Comparison of ENCODE assay signal across 1 cellular context in the genomic region with DNA sequence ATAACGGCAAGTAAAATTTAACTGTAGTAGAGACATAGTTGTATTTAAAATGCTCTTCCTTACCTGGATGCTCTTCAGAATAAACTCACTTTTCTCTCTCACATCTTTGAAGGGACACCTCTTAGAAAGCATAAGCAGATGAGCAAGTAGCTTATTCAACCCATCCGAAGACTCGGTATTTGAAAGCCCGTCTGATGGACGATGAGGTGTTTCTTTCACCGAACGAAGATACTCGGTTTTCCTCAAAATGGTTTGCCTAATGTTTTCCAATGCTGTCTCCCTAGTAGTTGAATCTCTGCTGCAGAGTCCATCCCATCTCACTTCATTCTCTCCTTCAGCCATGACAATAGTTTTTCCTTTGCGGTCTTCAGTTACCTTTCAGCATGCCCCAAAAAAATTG.
TF ChIP-seq lines count a peak whose summit lies in the region.

No MANE protein-coding gene starts in this region.

TF ChIP-seq in WTC11, 78 proteins besides CTCF, POLR2A, EP300 and RAD21 (continued from another document):
- TF ChIP-seq, protein P1, sequence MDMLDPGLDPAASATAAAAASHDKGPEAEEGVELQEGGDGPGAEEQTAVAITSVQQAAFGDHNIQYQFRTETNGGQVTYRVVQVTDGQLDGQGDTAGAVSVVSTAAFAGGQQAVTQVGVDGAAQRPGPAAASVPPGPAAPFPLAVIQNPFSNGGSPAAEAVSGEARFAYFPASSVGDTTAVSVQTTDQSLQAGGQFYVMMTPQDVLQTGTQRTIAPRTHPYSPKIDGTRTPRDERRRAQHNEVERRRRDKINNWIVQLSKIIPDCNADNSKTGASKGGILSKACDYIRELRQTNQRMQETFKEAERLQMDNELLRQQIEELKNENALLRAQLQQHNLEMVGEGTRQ (CRISPR knock-in tag; IDR thresholded peaks at IDR 0.05) = no peak
- TF ChIP-seq, protein P2, sequence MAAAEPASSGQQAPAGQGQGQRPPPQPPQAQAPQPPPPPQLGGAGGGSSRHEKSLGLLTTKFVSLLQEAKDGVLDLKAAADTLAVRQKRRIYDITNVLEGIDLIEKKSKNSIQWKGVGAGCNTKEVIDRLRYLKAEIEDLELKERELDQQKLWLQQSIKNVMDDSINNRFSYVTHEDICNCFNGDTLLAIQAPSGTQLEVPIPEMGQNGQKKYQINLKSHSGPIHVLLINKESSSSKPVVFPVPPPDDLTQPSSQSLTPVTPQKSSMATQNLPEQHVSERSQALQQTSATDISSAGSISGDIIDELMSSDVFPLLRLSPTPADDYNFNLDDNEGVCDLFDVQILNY (CRISPR knock-in tag; IDR thresholded peaks at IDR 0.05) = no peak
- TF ChIP-seq KAT7 (CRISPR knock-in tag; IDR thresholded peaks at IDR 0.05; ENCODE audit: borderline replicate concordance) (no peak), TCF7 (CRISPR knock-in tag; IDR thresholded peaks at IDR 0.05; ENCODE audit: low read depth) (no peak), MYBL2 (CRISPR knock-in tag; IDR thresholded peaks at IDR 0.05) (no peak), ZNF219 (CRISPR knock-in tag; IDR thresholded peaks at IDR 0.05; ENCODE audit: borderline replicate concordance) (no peak), TP53 (CRISPR knock-in tag; IDR thresholded peaks at IDR 0.05) (no peak), ZNF263 (CRISPR knock-in tag; IDR thresholded peaks at IDR 0.05; ENCODE audit: low read depth) (no peak), ETV6 (CRISPR knock-in tag; IDR thresholded peaks at IDR 0.05) (no peak), ZNF232 (CRISPR knock-in tag; IDR thresholded peaks at IDR 0.05) (no peak), IRF2 (CRISPR knock-in tag; IDR thresholded peaks at IDR 0.05; ENCODE audit: borderline replicate concordance, low read depth) (no peak)
- TF ChIP-seq, protein P3, sequence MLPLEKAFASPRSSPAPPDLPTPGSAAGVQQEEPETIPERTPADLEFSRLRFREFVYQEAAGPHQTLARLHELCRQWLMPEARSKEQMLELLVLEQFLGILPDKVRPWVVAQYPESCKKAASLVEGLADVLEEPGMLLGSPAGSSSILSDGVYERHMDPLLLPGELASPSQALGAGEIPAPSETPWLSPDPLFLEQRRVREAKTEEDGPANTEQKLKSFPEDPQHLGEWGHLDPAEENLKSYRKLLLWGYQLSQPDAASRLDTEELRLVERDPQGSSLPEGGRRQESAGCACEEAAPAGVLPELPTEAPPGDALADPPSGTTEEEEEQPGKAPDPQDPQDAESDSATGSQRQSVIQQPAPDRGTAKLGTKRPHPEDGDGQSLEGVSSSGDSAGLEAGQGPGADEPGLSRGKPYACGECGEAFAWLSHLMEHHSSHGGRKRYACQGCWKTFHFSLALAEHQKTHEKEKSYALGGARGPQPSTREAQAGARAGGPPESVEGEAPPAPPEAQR (CRISPR knock-in tag; IDR thresholded peaks at IDR 0.05) = no peak
